Comparison of ENCODE assay signal across 13 cellular contexts in the genomic region with DNA sequence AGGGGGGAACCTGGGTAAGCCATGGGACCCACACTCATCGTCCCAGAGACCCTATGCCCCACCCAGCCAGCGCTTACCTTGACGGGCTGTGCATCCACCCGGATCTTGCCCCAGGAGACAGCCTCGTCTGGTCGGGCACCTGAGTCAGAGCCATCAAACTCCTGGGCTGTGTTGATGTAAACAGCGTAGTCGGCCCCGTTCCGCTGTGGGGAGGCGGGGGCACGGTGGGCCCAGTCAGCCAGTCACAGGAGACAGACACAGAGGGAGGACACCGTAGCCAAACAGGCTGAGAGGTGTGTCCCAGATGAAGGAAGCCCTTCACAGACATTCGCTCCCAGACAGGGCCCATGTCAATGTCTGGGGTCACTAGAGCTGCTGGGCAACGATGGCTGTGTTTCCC. TPM values are rescaled to one million over a fixed set of nuclear protein-coding genes. Genes with fewer than 3 reads are reported as not detected.
DNase-seq lines count a peak whose midpoint lies in the region; ATAC-seq, FAIRE-seq and TF ChIP-seq lines count a peak whose summit lies in the region.
"Had no signal": no experiment of that assay in that cellular context is flagged by ENCODE, and none has a peak within 500 bp of the region (broad histone marks: within the 10 kb centered on the region; RNA-seq: fewer than 3 reads in every experiment).

No MANE protein-coding gene starts in this region.

- H2AK5ac ChIP-seq in H1 (ENCODE audit: low read depth, low read length), result no peak overlapping the region

- H2BK5ac ChIP-seq in H1 (ENCODE audit: low read depth, low read length), result no peak overlapping the region

- TF ChIP-seq POLR2A in H1 (IDR thresholded peaks at IDR 0.05; ENCODE audit: control extremely low read depth in 1 of 2, low read depth in 2 of 2, low read length in 2 of 2), result peak in 1 of 2 experiments; percentile 18; a peak in 1 of 3 replicates

- no peak overlapping the region for H4K5ac ChIP-seq in H1 (ENCODE audit: insufficient read length, low read depth, low read length)

- CTCF ChIA-PET in Panc1 (lab: Charles Lee), result no interaction called here
- CTCF ChIA-PET in H1 (lab: Charles Lee; ENCODE audit: partially characterized antibody), result interaction anchor here (0.9 to 3.5 kb wide), 9 partner anchors 9 to 120 kb away, joined by 3 to 20 read pairs (median 4); a partner anchor contains a TSS

- H2BK15ac ChIP-seq in H1 (ENCODE audit: low read length), result no peak overlapping the region

- H3K23me2 ChIP-seq in H1 (ENCODE audit: low read depth, low read length), result no peaks in the 10 kb centered on the region

- peaks cover 0 to 11% of the 10 kb centered on the region in 2 experiments; a peak in 2 of 4 replicates for H3K79me2 ChIP-seq in H1 (ENCODE audit: control insufficient read depth in 1 of 2, insufficient read depth in 2 of 2, low read length in 2 of 2)

- H3K27me3 ChIP-seq in right cardiac atrium (ENCODE audit: control insufficient read depth, insufficient read depth) (no peaks in the 10 kb centered on the region), Panc1 (ENCODE audit: control insufficient read depth, insufficient read depth, low read length) (no peaks in the 10 kb centered on the region), H1 (replicated peaks in 1 of 4; ENCODE audit: control insufficient read depth in 3 of 4, extremely low read depth in 1 of 4, insufficient read depth in 3 of 4, low read length in 3 of 4) (no peaks in the 10 kb centered on the region)
- H3K27me3 ChIP-seq: SJSA1 had no signal

- no peak overlapping the region for H3K4me2 ChIP-seq in H1 (ENCODE audit: insufficient read depth in 1 of 2, low read depth in 2 of 2, low read length in 2 of 2)
- H3K4me2 ChIP-seq: A549 had no signal

- in situ Hi-C loops in Panc1 (cut with HindIII; ENCODE audit: low pct_unique_long_range_greater_than_20kb, low sequenced_read_pairs), result no loop called here

- no peak overlapping the region for H3K9ac ChIP-seq in H1 (replicated peaks in 1 of 4; ENCODE audit: extremely low read depth in 1 of 4, low read depth in 3 of 4, low read length in 3 of 4)

- H3K36me3 ChIP-seq in Panc1 (ENCODE audit: control insufficient read depth, insufficient read depth, low read length), result peaks cover 4% of the 10 kb centered on the region; the same call in 1 of the 2 replicates
- H3K36me3 ChIP-seq in H1 (ENCODE audit: control insufficient read depth in 2 of 4, insufficient read depth in 4 of 4, low read length in 3 of 4), result peaks cover 36 to 57% (median 52%) of the 10 kb centered on the region in 4 experiments

- H3K18ac ChIP-seq in H1 (ENCODE audit: extremely low read depth, low read length), result no peak overlapping the region

- POLR2A ChIA-PET in Panc1 (lab: Charles Lee), result no interaction called here
- POLR2A ChIA-PET in H1 (lab: Charles Lee; ENCODE audit: partially characterized antibody), result interaction anchor here (0.9 to 6.4 kb wide), 9 partner anchors 10 to 47 kb away, joined by 3 to 93 read pairs (median 3); a partner anchor contains a TSS

- peaks cover 9% of the 10 kb centered on the region; the same call in 1 of the 2 replicates for H3K79me1 ChIP-seq in H1 (ENCODE audit: low read depth, low read length)

- no peak for TF ChIP-seq EP300 in H1 (IDR thresholded peaks at IDR 0.05; ENCODE audit: borderline replicate concordance in 1 of 2, low read depth in 2 of 2, low read length in 2 of 2)

- WGBS in right cardiac atrium, result 88% methylated on average over 15 of the region's 15 CpGs
- WGBS in H1 (ENCODE audit: extremely low coverage in 1 of 2, insufficient coverage in 1 of 2, insufficient read length in 1 of 2, insufficient replicate concordance in 2 of 2, low coverage in 1 of 2, low lambda C conversion rate in 2 of 2, missing lambda C conversion rate in 1 of 2), 2 experiments, result 91% methylated on average over 14 of the region's 15 CpGs; no CpG with 5 or more reads in 1 of the 2 experiments

- no peak for TF ChIP-seq RAD21 in H1 (IDR thresholded peaks at IDR 0.05 in 1 of 2, conservative IDR thresholded peaks at IDR 0.05 in 1 of 2; ENCODE audit: low read depth in 2 of 2, low read length in 2 of 2)

- H3K56ac ChIP-seq in H1 (replicated peaks; ENCODE audit: insufficient read length, low read depth, low read length), result no peak overlapping the region

- no peak overlapping the region for H4K91ac ChIP-seq in H1 (replicated peaks; ENCODE audit: insufficient read length, low read length)

- BruUV-seq in Panc1 (replicated peaks; lab: Mats Ljungman, UMichigan), result no TSS peak

- no peak overlapping the region for H2BK120ac ChIP-seq in H1 (replicated peaks; ENCODE audit: low read depth, low read length)

- H3K4ac ChIP-seq in H1 (replicated peaks; ENCODE audit: insufficient read length, low read depth, low read length), result no peak overlapping the region

- TF ChIP-seq CTCF in Panc1 (IDR thresholded peaks at IDR 0.05), result no peak
- TF ChIP-seq CTCF in H1 (IDR thresholded peaks at IDR 0.05; ENCODE audit: control extremely low read depth in 1 of 3, insufficient read depth in 1 of 3, low read depth in 1 of 3, low read length in 3 of 3), result no peak

- intact Hi-C loops in right cardiac atrium (cut with DNase I), result loop anchor here in 1 of 4 donors (10.0 kb wide), 1 partner anchor 169 kb away; no protein-coding TSS in a partner anchor
- intact Hi-C loops in Right ventricle myocardium inferior (cut with DNase I), result no loop called here
- intact Hi-C loops in Panc1 (cut with micrococcal nuclease; ENCODE audit: unreplicated experiment), result loop anchor here (10.0 kb wide), 1 partner anchor 111 kb away; no protein-coding TSS in a partner anchor

- H3K9me3 Mint-ChIP-seq in stimulated activated naive B cell treated with anti-CD40 and anti-IgM and Interleukin-4, amounts not matched to agents 10 μg/mL and 1 μg/mL and 100 μg/mL, for 72 hours, result no peaks in the 10 kb centered on the region

- H2BK20ac ChIP-seq in H1 (ENCODE audit: low read length), result no peak overlapping the region

- H3K23ac ChIP-seq in H1 (ENCODE audit: insufficient read length), result no peak overlapping the region

- no peaks in the 10 kb centered on the region for H3K27me3 Mint-ChIP-seq in stimulated activated naive B cell treated with anti-CD40 and anti-IgM and Interleukin-4, amounts not matched to agents 10 μg/mL and 1 μg/mL and 100 μg/mL, for 72 hours

- H3K9me3 ChIP-seq in right cardiac atrium (ENCODE audit: control insufficient read depth, low read length) (no peaks in the 10 kb centered on the region), Panc1 (ENCODE audit: control insufficient read depth, insufficient read depth, low read depth, low read length) (no peaks in the 10 kb centered on the region), H1 (ENCODE audit: insufficient read depth in 2 of 2, low read depth in 1 of 2, low read length in 1 of 2) (no peaks in the 10 kb centered on the region; a peak in 1 of 4 replicates)
- H3K9me3 ChIP-seq: A549, HAP-1, SJSA1 had no signal

- H3K4me3 Mint-ChIP-seq in stimulated activated naive B cell treated with anti-CD40 and anti-IgM and Interleukin-4, amounts not matched to agents 10 μg/mL and 1 μg/mL and 100 μg/mL, for 72 hours, result no peak overlapping the region

- H4K8ac ChIP-seq in H1 (ENCODE audit: extremely low read depth, insufficient read depth, low read length), result peak overlapping the region; percentile 53; the same call in 1 of the 2 replicates

- peak overlapping the region; percentile 88 for H3K27ac Mint-ChIP-seq in stimulated activated naive B cell treated with anti-CD40 and anti-IgM and Interleukin-4, amounts not matched to agents 10 μg/mL and 1 μg/mL and 100 μg/mL, for 72 hours

- no peak overlapping the region for H3K14ac ChIP-seq in H1 (ENCODE audit: insufficient read length)

- H3K27ac ChIP-seq in right cardiac atrium (ENCODE audit: low read length) (no peak overlapping the region), Panc1 (ENCODE audit: low read length) (no peak overlapping the region), H1 (ENCODE audit: low read depth, low read length) (no peak overlapping the region)
- H3K27ac ChIP-seq: A549, C4-2B, SJSA1 had no signal

- H3K36me3 Mint-ChIP-seq in stimulated activated naive B cell treated with anti-CD40 and anti-IgM and Interleukin-4, amounts not matched to agents 10 μg/mL and 1 μg/mL and 100 μg/mL, for 72 hours, result peaks cover 48 to 58% of the 10 kb centered on the region in 2 donors

- peaks cover 3 to 20% of the 10 kb centered on the region in 2 experiments for H4K20me1 ChIP-seq in H1 (replicated peaks in 1 of 2; ENCODE audit: control insufficient read depth in 1 of 2, insufficient read depth in 2 of 2, low read length in 2 of 2)

- ATAC-seq in right cardiac atrium, result no peak
- ATAC-seq in Right ventricle myocardium inferior, result no peak
- 0 out of 2 replicates have a peak, but pooled peaks have one; percentile 3 for ATAC-seq in Panc1
- no peak for ATAC-seq in stimulated activated naive B cell treated with anti-CD40 and anti-IgM and Interleukin-4, amounts not matched to agents 10 μg/mL and 1 μg/mL and 100 μg/mL, for 72 hours (replicated peaks)

- no peak overlapping the region for H2AFZ ChIP-seq in H1 (ENCODE audit: low read length)

- peaks cover 33 to 51% of the 10 kb centered on the region in 2 donors for H3K4me1 Mint-ChIP-seq in stimulated activated naive B cell treated with anti-CD40 and anti-IgM and Interleukin-4, amounts not matched to agents 10 μg/mL and 1 μg/mL and 100 μg/mL, for 72 hours

- FAIRE-seq in H1 (lab: Jason Lieb, UNC), result no peak
- FAIRE-seq in GM19239 (lab: Jason Lieb, UNC), result no peak
- FAIRE-seq: A549 had no signal

- no peak overlapping the region for H2BK12ac ChIP-seq in H1 (ENCODE audit: low read depth, low read length)

- H3K4me1 ChIP-seq in right cardiac atrium (ENCODE audit: control insufficient read depth, insufficient read depth, low read length) (peaks cover 1% of the 10 kb centered on the region), Panc1 (ENCODE audit: control insufficient read depth, insufficient read depth, low read length) (no peaks in the 10 kb centered on the region), H1 (replicated peaks in 1 of 4; ENCODE audit: control insufficient read depth in 3 of 4, insufficient read depth in 4 of 4, low read length in 3 of 4) (no peaks in the 10 kb centered on the region; a peak in 1 of 7 replicates)
- H3K4me1 ChIP-seq: A549, HAP-1, SJSA1 had no signal

- DNase-seq in right cardiac atrium, result peak in 2 of 3 donors; percentile 56 to 64
- DNase-seq in Right ventricle myocardium inferior (ENCODE audit: missing footprints), result no peak
- DNase-seq in Panc1 (ENCODE audit: low read depth, low spot score), result no peak
- DNase-seq in H1 (ENCODE audit: low read depth in 1 of 2, low spot score in 2 of 2), result no peak
- no peak for DNase-seq in stimulated activated naive B cell treated with anti-CD40 and anti-IgM and Interleukin-4, amounts not matched to agents 10 μg/mL and 1 μg/mL and 100 μg/mL, for 72 hours
- no peak for DNase-seq in NCI-H1048 (lab: John Stamatoyannopoulos, UW)
- no peak for DNase-seq in GM19239 (ENCODE audit: insufficient read length, low spot score)
- DNase-seq in activated CD4-positive, alpha-beta T cell treated with anti-CD3 and anti-CD28 coated beads, Interleukin-2, amount 50 U/mL, for 4 hours, result no peak

- H3K4me3 ChIP-seq in right cardiac atrium (ENCODE audit: low read length), result no peak overlapping the region
- no peak overlapping the region for H3K4me3 ChIP-seq in Panc1 (ENCODE audit: low read depth in 2 of 2, low read length in 2 of 2)
- H3K4me3 ChIP-seq in H1 (ENCODE audit: extremely low read depth in 1 of 4, insufficient read depth in 2 of 4, low read depth in 3 of 4, low read length in 4 of 4), result no peak overlapping the region
- H3K4me3 ChIP-seq: A549, HAP-1, SJSA1 had no signal

RNA-seq across cellular contexts. Expression of a gene that starts 5.7 kb away (rescaled TPM):
- total RNA-seq in right cardiac atrium, result 10 to 100 TPM; 40.8 to 52.0 (median 49.7) TPM
- 49.4 TPM for polyA plus RNA-seq in right cardiac atrium
- total RNA-seq in Right ventricle myocardium inferior, result 45.9 TPM
- total RNA-seq in Panc1 (2021; ENCODE audit: unreplicated experiment), result 76.9 TPM
- polyA plus RNA-seq in Panc1 (2012; ENCODE audit: insufficient read length), result 105 TPM
- total RNA-seq in H1 (2021; fragmentation: NEBNext Ultra II Directional; extraction: Animal tissue kit (Norgen Biotek cat#: 25700)), result 86.6 and 88.8 TPM in 2 replicates
- polyA plus RNA-seq in H1 (2011; rRNA removed), result 99.6 and 118 TPM in 2 replicates
- 128 TPM for polyA plus RNA-seq in H1 (2011; cell fraction: cytosol; rRNA removed)
- 156 TPM for polyA plus RNA-seq in H1 (2011; cell fraction: nucleus; rRNA removed)
- 90.2 to 103 TPM (median 99.3 TPM) in 4 replicates for polyA plus RNA-seq in H1 (2012, experiment 1 of 2)
- polyA plus RNA-seq in H1 (2012, experiment 2 of 2), result 104 TPM
- 58.7 TPM for polyA plus RNA-seq in H1 (2013, experiment 1 of 2)
- polyA plus RNA-seq in H1 (2013, experiment 2 of 2), result 57.5 TPM
- 66.7 and 78.4 TPM in 2 replicates for polyA minus RNA-seq in H1 (2011; rRNA and poly(A)+ RNA removed)
- 38.5 TPM for polyA minus RNA-seq in H1 (2011; cell fraction: cytosol; rRNA and poly(A)+ RNA removed)
- 62.3 TPM for polyA minus RNA-seq in H1 (2011; cell fraction: nucleus; rRNA and poly(A)+ RNA removed)

RNA-seq across cellular contexts. Expression of a gene that starts 9.3 kb away (rescaled TPM):
- total RNA-seq in right cardiac atrium (10 to 100 TPM in 1 of 4 donors, 1 to 10 TPM in 3; 6.3 to 10.5 (median 8.1) TPM), Right ventricle myocardium inferior (7.2 TPM), Panc1 (2021; ENCODE audit: unreplicated experiment) (10.8 TPM)
- polyA plus RNA-seq in right cardiac atrium (10.0 TPM), H1 (2011; rRNA removed) (12.6 and 24.5 TPM in 2 replicates)
- polyA plus RNA-seq in Panc1 (2012; ENCODE audit: insufficient read length), result 28.4 TPM
- total RNA-seq in H1 (2021; fragmentation: NEBNext Ultra II Directional; extraction: Animal tissue kit (Norgen Biotek cat#: 25700)), result 15.3 and 19.6 TPM in 2 replicates
- 18.9 TPM for polyA plus RNA-seq in H1 (2011; cell fraction: cytosol; rRNA removed)
- polyA plus RNA-seq in H1 (2011; cell fraction: nucleus; rRNA removed), result 26.4 TPM
- 13.4 to 22.0 TPM (median 20.4 TPM) in 4 replicates for polyA plus RNA-seq in H1 (2012, experiment 1 of 2)
- polyA plus RNA-seq in H1 (2012, experiment 2 of 2), result 12.1 TPM
- 7.6 TPM for polyA plus RNA-seq in H1 (2013, experiment 1 of 2)
- polyA plus RNA-seq in H1 (2013, experiment 2 of 2), result 7.5 TPM
- 8.0 and 9.6 TPM in 2 replicates for polyA minus RNA-seq in H1 (2011; rRNA and poly(A)+ RNA removed)
- polyA minus RNA-seq in H1 (2011; cell fraction: cytosol; rRNA and poly(A)+ RNA removed), result 6.5 TPM
- 16.5 TPM for polyA minus RNA-seq in H1 (2011; cell fraction: nucleus; rRNA and poly(A)+ RNA removed)

RNA-seq across cellular contexts. Expression of a gene that starts 9.4 kb away (rescaled TPM):
- 10 to 100 TPM; 32.7 to 52.6 (median 42.1) TPM for total RNA-seq in right cardiac atrium
- polyA plus RNA-seq in right cardiac atrium, result 19.8 TPM
- 40.2 TPM for total RNA-seq in Right ventricle myocardium inferior
- 43.0 TPM for total RNA-seq in Panc1 (2021; ENCODE audit: unreplicated experiment)
- polyA plus RNA-seq in Panc1 (2012; ENCODE audit: insufficient read length), result 28.9 TPM
- total RNA-seq in H1 (2021; fragmentation: NEBNext Ultra II Directional; extraction: Animal tissue kit (Norgen Biotek cat#: 25700)), result 71.1 and 76.3 TPM in 2 replicates
- 55.3 and 73.6 TPM in 2 replicates for polyA plus RNA-seq in H1 (2011; rRNA removed)
- 37.2 TPM for polyA plus RNA-seq in H1 (2011; cell fraction: cytosol; rRNA removed)
- 135 TPM for polyA plus RNA-seq in H1 (2011; cell fraction: nucleus; rRNA removed)
- 77.3 to 97.8 TPM (median 85.4 TPM) in 4 replicates for polyA plus RNA-seq in H1 (2012, experiment 1 of 2)
- 111 TPM for polyA plus RNA-seq in H1 (2012, experiment 2 of 2)
- polyA plus RNA-seq in H1 (2013, experiment 1 of 2), result 82.3 TPM
- 71.8 TPM for polyA plus RNA-seq in H1 (2013, experiment 2 of 2)
- 33.2 and 37.4 TPM in 2 replicates for polyA minus RNA-seq in H1 (2011; rRNA and poly(A)+ RNA removed)
- 30.5 TPM for polyA minus RNA-seq in H1 (2011; cell fraction: cytosol; rRNA and poly(A)+ RNA removed)
- polyA minus RNA-seq in H1 (2011; cell fraction: nucleus; rRNA and poly(A)+ RNA removed), result 48.4 TPM

RNA-seq across cellular contexts. Expression of a gene that starts 11.9 kb away (rescaled TPM):
- total RNA-seq in right cardiac atrium, result not detected
- not detected for polyA plus RNA-seq in right cardiac atrium
- total RNA-seq in Right ventricle myocardium inferior, result not detected
- not detected for total RNA-seq in Panc1 (2021; ENCODE audit: unreplicated experiment)
- not detected for polyA plus RNA-seq in Panc1 (2012; ENCODE audit: insufficient read length)
- not detected in 2 replicates for total RNA-seq in H1 (2021; fragmentation: NEBNext Ultra II Directional; extraction: Animal tissue kit (Norgen Biotek cat#: 25700))
- polyA plus RNA-seq in H1 (2011; rRNA removed), result not detected in 2 replicates
- polyA plus RNA-seq in H1 (2011; cell fraction: cytosol; rRNA removed), result not detected
- not detected for polyA plus RNA-seq in H1 (2011; cell fraction: nucleus; rRNA removed)
- not detected in 4 replicates for polyA plus RNA-seq in H1 (2012, experiment 1 of 2)
- not detected for polyA plus RNA-seq in H1 (2012, experiment 2 of 2)
- polyA plus RNA-seq in H1 (2013, experiment 1 of 2), result not detected
- not detected for polyA plus RNA-seq in H1 (2013, experiment 2 of 2)
- polyA minus RNA-seq in H1 (2011; rRNA and poly(A)+ RNA removed), result not detected in 2 replicates
- not detected for polyA minus RNA-seq in H1 (2011; cell fraction: cytosol; rRNA and poly(A)+ RNA removed)
- polyA minus RNA-seq in H1 (2011; cell fraction: nucleus; rRNA and poly(A)+ RNA removed), result not detected
- total RNA-seq: HT1080, SJSA1 had no signal
- polyA plus RNA-seq: A549 had no signal

RNA-seq across cellular contexts. Expression of a gene that starts 20.5 kb away (rescaled TPM):
- total RNA-seq in right cardiac atrium (1 to 10 TPM; 1.2 to 2.0 (median 1.9) TPM), Right ventricle myocardium inferior (1.7 TPM), Panc1 (2021; ENCODE audit: unreplicated experiment) (12.4 TPM)
- polyA plus RNA-seq in right cardiac atrium (2.1 TPM), H1 (2011; rRNA removed) (30.1 and 36.4 TPM in 2 replicates)
- polyA plus RNA-seq in Panc1 (2012; ENCODE audit: insufficient read length), result 15.2 TPM
- total RNA-seq in H1 (2021; fragmentation: NEBNext Ultra II Directional; extraction: Animal tissue kit (Norgen Biotek cat#: 25700)), result 10.8 and 11.1 TPM in 2 replicates
- polyA plus RNA-seq in H1 (2011; cell fraction: cytosol; rRNA removed), result 22.3 TPM
- polyA plus RNA-seq in H1 (2011; cell fraction: nucleus; rRNA removed), result 26.5 TPM
- polyA plus RNA-seq in H1 (2012, experiment 1 of 2), result 6.1 to 13.8 TPM (median 12.7 TPM) in 4 replicates
- 13.7 TPM for polyA plus RNA-seq in H1 (2012, experiment 2 of 2)
- 7.6 TPM for polyA plus RNA-seq in H1 (2013, experiment 1 of 2)
- 7.2 TPM for polyA plus RNA-seq in H1 (2013, experiment 2 of 2)
- 6.0 and 7.9 TPM in 2 replicates for polyA minus RNA-seq in H1 (2011; rRNA and poly(A)+ RNA removed)
- polyA minus RNA-seq in H1 (2011; cell fraction: cytosol; rRNA and poly(A)+ RNA removed), result 8.1 TPM
- polyA minus RNA-seq in H1 (2011; cell fraction: nucleus; rRNA and poly(A)+ RNA removed), result 6.7 TPM

Comparison
In these comparisons a context has a peak if more than half of its experiments do, and no peak if none do; other contexts are left out.
1. DNase-seq: peak in right cardiac atrium (2 of 3); none in Right ventricle myocardium inferior (single experiment), Panc1 (single experiment), H1 (0 of 2), stimulated activated naive B cell treated with anti-CD40 and anti-IgM and Interleukin-4, amounts not matched to agents 10 μg/mL and 1 μg/mL and 100 μg/mL, for 72 hours (single experiment), NCI-H1048 (single experiment), GM19239 (single experiment) and activated CD4-positive, alpha-beta T cell treated with anti-CD3 and anti-CD28 coated beads, Interleukin-2, amount 50 U/mL, for 4 hours (0 of 2).